Comparison of ENCODE assay signal across 2 cellular contexts in genomic region chr18:56891870-56892269, GRCh38.
TF ChIP-seq lines count a peak whose summit lies in the region.

No MANE protein-coding gene starts in this region.

TF ChIP-seq in HEK293, 187 proteins besides CTCF, POLR2A, EP300 and RAD21 (continued from another document):
- TF ChIP-seq, protein P1, sequence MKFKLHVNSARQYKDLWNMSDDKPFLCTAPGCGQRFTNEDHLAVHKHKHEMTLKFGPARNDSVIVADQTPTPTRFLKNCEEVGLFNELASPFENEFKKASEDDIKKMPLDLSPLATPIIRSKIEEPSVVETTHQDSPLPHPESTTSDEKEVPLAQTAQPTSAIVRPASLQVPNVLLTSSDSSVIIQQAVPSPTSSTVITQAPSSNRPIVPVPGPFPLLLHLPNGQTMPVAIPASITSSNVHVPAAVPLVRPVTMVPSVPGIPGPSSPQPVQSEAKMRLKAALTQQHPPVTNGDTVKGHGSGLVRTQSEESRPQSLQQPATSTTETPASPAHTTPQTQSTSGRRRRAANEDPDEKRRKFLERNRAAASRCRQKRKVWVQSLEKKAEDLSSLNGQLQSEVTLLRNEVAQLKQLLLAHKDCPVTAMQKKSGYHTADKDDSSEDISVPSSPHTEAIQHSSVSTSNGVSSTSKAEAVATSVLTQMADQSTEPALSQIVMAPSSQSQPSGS (tag by site-specific recombination; IDR thresholded peaks at IDR 0.05; ENCODE audit: low read depth) = 0 out of 2 replicates have a peak, but pooled peaks have one; percentile 37
- TF ChIP-seq, protein P2, sequence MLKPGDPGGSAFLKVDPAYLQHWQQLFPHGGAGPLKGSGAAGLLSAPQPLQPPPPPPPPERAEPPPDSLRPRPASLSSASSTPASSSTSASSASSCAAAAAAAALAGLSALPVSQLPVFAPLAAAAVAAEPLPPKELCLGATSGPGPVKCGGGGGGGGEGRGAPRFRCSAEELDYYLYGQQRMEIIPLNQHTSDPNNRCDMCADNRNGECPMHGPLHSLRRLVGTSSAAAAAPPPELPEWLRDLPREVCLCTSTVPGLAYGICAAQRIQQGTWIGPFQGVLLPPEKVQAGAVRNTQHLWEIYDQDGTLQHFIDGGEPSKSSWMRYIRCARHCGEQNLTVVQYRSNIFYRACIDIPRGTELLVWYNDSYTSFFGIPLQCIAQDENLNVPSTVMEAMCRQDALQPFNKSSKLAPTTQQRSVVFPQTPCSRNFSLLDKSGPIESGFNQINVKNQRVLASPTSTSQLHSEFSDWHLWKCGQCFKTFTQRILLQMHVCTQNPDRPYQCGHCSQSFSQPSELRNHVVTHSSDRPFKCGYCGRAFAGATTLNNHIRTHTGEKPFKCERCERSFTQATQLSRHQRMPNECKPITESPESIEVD (tag by site-specific recombination; IDR thresholded peaks at IDR 0.05) = 0 out of 2 replicates have a peak, but pooled peaks have one; percentile 16

TF ChIP-seq in K562, 482 proteins besides CTCF, POLR2A, EP300 and RAD21 (continued from another document):
- TF ChIP-seq, protein P3, sequence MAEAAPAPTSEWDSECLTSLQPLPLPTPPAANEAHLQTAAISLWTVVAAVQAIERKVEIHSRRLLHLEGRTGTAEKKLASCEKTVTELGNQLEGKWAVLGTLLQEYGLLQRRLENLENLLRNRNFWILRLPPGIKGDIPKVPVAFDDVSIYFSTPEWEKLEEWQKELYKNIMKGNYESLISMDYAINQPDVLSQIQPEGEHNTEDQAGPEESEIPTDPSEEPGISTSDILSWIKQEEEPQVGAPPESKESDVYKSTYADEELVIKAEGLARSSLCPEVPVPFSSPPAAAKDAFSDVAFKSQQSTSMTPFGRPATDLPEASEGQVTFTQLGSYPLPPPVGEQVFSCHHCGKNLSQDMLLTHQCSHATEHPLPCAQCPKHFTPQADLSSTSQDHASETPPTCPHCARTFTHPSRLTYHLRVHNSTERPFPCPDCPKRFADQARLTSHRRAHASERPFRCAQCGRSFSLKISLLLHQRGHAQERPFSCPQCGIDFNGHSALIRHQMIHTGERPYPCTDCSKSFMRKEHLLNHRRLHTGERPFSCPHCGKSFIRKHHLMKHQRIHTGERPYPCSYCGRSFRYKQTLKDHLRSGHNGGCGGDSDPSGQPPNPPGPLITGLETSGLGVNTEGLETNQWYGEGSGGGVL (CRISPR knock-in tag; IDR thresholded peaks at IDR 0.05) = no peak
- no peak for TF ChIP-seq ZNF507 (tag; conservative IDR thresholded peaks at IDR 0.05)
- no peak for TF ChIP-seq FOXJ3 (CRISPR knock-in tag; IDR thresholded peaks at IDR 0.05)
- TF ChIP-seq RBFOX2 (IDR thresholded peaks at IDR 0.05; ENCODE audit: low read depth, low read length) = no peak
- TF ChIP-seq FOXP4 (CRISPR knock-in tag; IDR thresholded peaks at IDR 0.05; ENCODE audit: borderline replicate concordance) = no peak
- TF ChIP-seq MXI1 (IDR thresholded peaks at IDR 0.05; ENCODE audit: low read depth, low read length) = no peak
- TF ChIP-seq, protein P4, sequence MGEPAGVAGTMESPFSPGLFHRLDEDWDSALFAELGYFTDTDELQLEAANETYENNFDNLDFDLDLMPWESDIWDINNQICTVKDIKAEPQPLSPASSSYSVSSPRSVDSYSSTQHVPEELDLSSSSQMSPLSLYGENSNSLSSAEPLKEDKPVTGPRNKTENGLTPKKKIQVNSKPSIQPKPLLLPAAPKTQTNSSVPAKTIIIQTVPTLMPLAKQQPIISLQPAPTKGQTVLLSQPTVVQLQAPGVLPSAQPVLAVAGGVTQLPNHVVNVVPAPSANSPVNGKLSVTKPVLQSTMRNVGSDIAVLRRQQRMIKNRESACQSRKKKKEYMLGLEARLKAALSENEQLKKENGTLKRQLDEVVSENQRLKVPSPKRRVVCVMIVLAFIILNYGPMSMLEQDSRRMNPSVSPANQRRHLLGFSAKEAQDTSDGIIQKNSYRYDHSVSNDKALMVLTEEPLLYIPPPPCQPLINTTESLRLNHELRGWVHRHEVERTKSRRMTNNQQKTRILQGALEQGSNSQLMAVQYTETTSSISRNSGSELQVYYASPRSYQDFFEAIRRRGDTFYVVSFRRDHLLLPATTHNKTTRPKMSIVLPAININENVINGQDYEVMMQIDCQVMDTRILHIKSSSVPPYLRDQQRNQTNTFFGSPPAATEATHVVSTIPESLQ (CRISPR knock-in tag; IDR thresholded peaks at IDR 0.05) = no peak
- TF ChIP-seq, protein P5, sequence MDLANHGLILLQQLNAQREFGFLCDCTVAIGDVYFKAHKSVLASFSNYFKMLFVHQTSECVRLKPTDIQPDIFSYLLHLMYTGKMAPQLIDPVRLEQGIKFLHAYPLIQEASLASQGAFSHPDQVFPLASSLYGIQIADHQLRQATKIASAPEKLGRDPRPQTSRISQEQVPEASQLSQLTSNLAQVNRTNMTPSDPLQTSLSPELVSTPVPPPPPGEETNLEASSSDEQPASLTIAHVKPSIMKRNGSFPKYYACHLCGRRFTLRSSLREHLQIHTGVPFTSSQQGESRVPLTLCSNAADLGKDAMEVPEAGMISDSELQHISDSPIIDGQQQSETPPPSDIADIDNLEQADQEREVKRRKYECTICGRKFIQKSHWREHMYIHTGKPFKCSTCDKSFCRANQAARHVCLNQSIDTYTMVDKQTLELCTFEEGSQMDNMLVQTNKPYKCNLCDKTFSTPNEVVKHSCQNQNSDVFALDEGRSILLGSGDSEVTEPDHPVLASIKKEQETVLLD (IDR thresholded peaks at IDR 0.05) = no peak
- TF ChIP-seq TAF7 (tag; IDR thresholded peaks at IDR 0.05) = no peak
- no peak for TF ChIP-seq NFATC3 (IDR thresholded peaks at IDR 0.05)
- no peak for TF ChIP-seq SPI1 (IDR thresholded peaks at IDR 0.05; ENCODE audit: borderline replicate concordance, low read depth, low read length)
- TF ChIP-seq TRIM28 (IDR thresholded peaks at IDR 0.05) = no peak
- TF ChIP-seq CCAR2 (IDR thresholded peaks at IDR 0.05; ENCODE audit: low read depth, low read length) = no peak
- TF ChIP-seq JUNB (CRISPR knock-in tag; conservative IDR thresholded peaks at IDR 0.05) = no peak
